Comparison of ENCODE assay signal across 9 cellular contexts in the genomic region with DNA sequence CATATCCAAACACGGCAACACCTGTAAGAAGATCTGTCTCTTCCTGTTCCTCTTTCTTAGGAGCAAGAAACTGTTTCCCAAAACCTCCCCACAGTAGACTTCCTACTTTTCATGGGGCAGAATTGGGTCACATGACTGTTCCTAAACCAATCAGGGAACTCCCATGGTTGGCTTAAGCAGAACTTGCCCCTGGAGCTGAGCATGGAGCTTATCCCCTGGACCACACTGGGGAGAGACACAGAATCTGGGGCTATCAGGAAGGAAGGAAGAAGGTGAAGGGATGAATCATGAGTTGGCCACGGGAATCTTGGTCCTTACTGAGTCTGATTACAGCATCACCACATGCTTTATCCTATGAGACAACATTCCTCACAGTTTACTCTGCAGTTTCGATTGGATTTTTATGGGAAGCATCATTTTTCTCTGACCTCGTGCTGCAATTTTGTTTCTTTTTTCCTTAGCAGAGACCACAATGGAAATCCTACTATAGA.
DNase-seq lines count a peak whose midpoint lies in the region; ATAC-seq and TF ChIP-seq lines count a peak whose summit lies in the region.
"Had no signal": no experiment of that assay in that cellular context is flagged by ENCODE, and none has a peak within 500 bp of the region (broad histone marks: within the 10 kb centered on the region; RNA-seq: fewer than 3 reads in every experiment).

No MANE protein-coding gene starts in this region.

- no peak overlapping the region for H3K9ac ChIP-seq in colonic mucosa (ENCODE audit: low read depth in 2 of 2, low read length in 2 of 2)

- H3K27me3 ChIP-seq in MG63 (no peaks in the 10 kb centered on the region), colonic mucosa (no peaks in the 10 kb centered on the region)

- peak; percentile 88 for DNase-seq in AG20443 (ENCODE audit: low spot score)
- DNase-seq in MG63, result peak; percentile 71
- no peak for DNase-seq in colonic mucosa
- DNase-seq in non-pigmented ciliary epithelial cell (ENCODE audit: low read depth), result peak; percentile 87
- DNase-seq in cortex of kidney (lab: John Stamatoyannopoulos, UW), result no peak
- no peak for DNase-seq in DMS153 treated with DMSO at 0.1 percent for 48 hours (lab: John Stamatoyannopoulos, UW; ENCODE audit: unreplicated experiment)
- no peak for DNase-seq in NCI-H82 (lab: John Stamatoyannopoulos, UW)
- no peak for DNase-seq in activated CD8-positive, alpha-beta T cell treated with anti-CD3 and anti-CD28 coated beads for 36 hours

- H3K9me3 Mint-ChIP-seq in activated CD8-positive, alpha-beta T cell treated with anti-CD3 and anti-CD28 coated beads for 36 hours, result no peaks in the 10 kb centered on the region

- H3K4me1 ChIP-seq in colonic mucosa, result peaks cover 2% of the 10 kb centered on the region

- no peak for TF ChIP-seq CTCF in colonic mucosa (IDR thresholded peaks at IDR 0.05)
- no peak for TF ChIP-seq CTCF in activated CD8-positive, alpha-beta T cell treated with anti-CD3 and anti-CD28 coated beads for 36 hours (IDR thresholded peaks at IDR 0.05)

- POLR2A ChIA-PET in activated CD8-positive, alpha-beta T cell treated with anti-CD3 and anti-CD28 coated beads for 36 hours (lab: Charles Lee), result no interaction called here

- intact Hi-C loops in colonic mucosa (cut with DNase I), result no loop called here
- intact Hi-C loops in activated CD8-positive, alpha-beta T cell treated with anti-CD3 and anti-CD28 coated beads for 36 hours (cut with micrococcal nuclease), result no loop called here

- ATAC-seq in activated CD8-positive, alpha-beta T cell treated with anti-CD3 and anti-CD28 coated beads for 36 hours, result no peak

- H3K27ac Mint-ChIP-seq in activated CD8-positive, alpha-beta T cell treated with anti-CD3 and anti-CD28 coated beads for 36 hours, result no peak overlapping the region

- CTCF ChIA-PET in activated CD8-positive, alpha-beta T cell treated with anti-CD3 and anti-CD28 coated beads for 36 hours (lab: Charles Lee), result no interaction called here

- no peaks in the 10 kb centered on the region for H3K4me1 Mint-ChIP-seq in activated CD8-positive, alpha-beta T cell treated with anti-CD3 and anti-CD28 coated beads for 36 hours (ENCODE audit: low read depth)

- no peak overlapping the region for H3K4me3 Mint-ChIP-seq in activated CD8-positive, alpha-beta T cell treated with anti-CD3 and anti-CD28 coated beads for 36 hours

- H3K27ac ChIP-seq in colonic mucosa, result peak overlapping the region; percentile 34
- H3K27ac ChIP-seq: SK-N-MC had no signal

- no peaks in the 10 kb centered on the region for H3K9me3 ChIP-seq in MG63
- H3K9me3 ChIP-seq in colonic mucosa, result no peaks in the 10 kb centered on the region

- H3K4me3 ChIP-seq in MG63, result no peak overlapping the region
- no peak overlapping the region for H3K4me3 ChIP-seq in colonic mucosa
- H3K4me3 ChIP-seq: SK-N-MC had no signal

- H3K36me3 ChIP-seq in MG63 (no peaks in the 10 kb centered on the region), colonic mucosa (no peaks in the 10 kb centered on the region)

- H3K36me3 Mint-ChIP-seq in activated CD8-positive, alpha-beta T cell treated with anti-CD3 and anti-CD28 coated beads for 36 hours (ENCODE audit: low read depth), result no peaks in the 10 kb centered on the region

- H3K27me3 Mint-ChIP-seq in activated CD8-positive, alpha-beta T cell treated with anti-CD3 and anti-CD28 coated beads for 36 hours, result no peaks in the 10 kb centered on the region

Comparison
In these comparisons a context has a peak if more than half of its experiments do, and no peak if none do; other contexts are left out.
1. DNase-seq: peak in AG20443 (single experiment), MG63 (single experiment) and non-pigmented ciliary epithelial cell (single experiment); none in colonic mucosa (single experiment), cortex of kidney (single experiment), DMS153 treated with DMSO at 0.1 percent for 48 hours (single experiment), NCI-H82 (single experiment) and activated CD8-positive, alpha-beta T cell treated with anti-CD3 and anti-CD28 coated beads for 36 hours (single experiment).